In the genomic region with DNA sequence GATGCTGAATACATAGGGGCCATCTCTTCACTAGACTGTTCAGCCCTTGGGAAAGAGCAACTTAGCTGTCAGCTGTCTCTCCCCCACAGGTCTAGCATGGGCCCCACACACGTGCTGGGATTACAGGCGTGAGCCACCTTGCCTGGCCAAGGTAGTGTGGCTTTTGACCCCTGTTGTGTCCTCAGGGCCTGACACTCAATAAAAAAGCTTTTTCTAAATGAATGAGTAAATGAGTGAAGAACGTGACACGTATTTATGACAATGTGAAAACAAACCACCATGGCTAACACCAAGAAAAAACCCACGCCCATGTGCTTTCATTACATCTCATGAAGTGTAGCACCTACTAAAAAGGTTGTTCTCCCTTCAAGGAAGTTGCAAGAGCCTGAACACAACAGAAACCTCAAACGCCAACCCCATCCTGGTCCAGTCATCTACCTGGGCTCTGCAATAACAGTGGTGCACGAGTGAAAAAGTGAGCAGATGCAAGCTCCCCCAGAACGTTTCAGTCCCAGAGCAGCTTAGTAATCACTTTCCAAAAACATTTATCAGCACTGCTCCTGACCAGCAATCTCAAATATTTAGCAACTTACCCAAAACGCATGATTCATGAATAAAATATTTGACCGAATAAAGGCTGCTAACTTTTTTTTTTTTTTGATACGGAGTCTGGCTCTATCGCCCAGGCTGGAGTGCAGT, we compare ENCODE assay signal across 8 cellular contexts. TPM values are rescaled to one million over a fixed set of nuclear protein-coding genes. Genes with fewer than 3 reads are reported as not detected.
DNase-seq lines count a peak whose midpoint lies in the region; ATAC-seq lines count a peak whose summit lies in the region.

No MANE protein-coding gene starts in this region.

- intact Hi-C loops in right cardiac atrium (cut with DNase I): no loop called here

- H3K4me3 ChIP-seq in right cardiac atrium (ENCODE audit: low read length): no peak overlapping the region

- no peak overlapping the region for H3K27ac ChIP-seq in right cardiac atrium (ENCODE audit: low read length)

- peaks cover 8% of the 10 kb centered on the region for H3K4me1 ChIP-seq in right cardiac atrium (ENCODE audit: control insufficient read depth, insufficient read depth, low read length)

- no peaks in the 10 kb centered on the region for H3K27me3 Mint-ChIP-seq in activated CD4-positive, alpha-beta memory T cell treated with anti-CD3 and anti-CD28 coated beads, Interleukin-2, amount 10 ng/mL, durations not matched to agents 7 days and 5 days
- H3K27me3 Mint-ChIP-seq in stimulated activated memory B cell treated with anti-CD40 and anti-IgM and Interleukin-4, amounts not matched to agents 10 μg/mL and 1 μg/mL and 100 μg/mL, for 72 hours: no peaks in the 10 kb centered on the region

- POLR2A ChIA-PET in activated CD4-positive, alpha-beta memory T cell treated with anti-CD3 and anti-CD28 coated beads, Interleukin-2, amount 10 ng/mL, durations not matched to agents 7 days and 5 days (lab: Charles Lee): interaction anchor here (0.6 to 6.2 kb wide), 19 partner anchors 8 to 644 kb away, joined by 3 to 87 read pairs (median 3); partner anchors contain the start of genes AP1S3 and MRPL44

- peak; percentile 83 for DNase-seq in activated CD4-positive, alpha-beta memory T cell treated with anti-CD3 and anti-CD28 coated beads, Interleukin-2, amount 10 ng/mL, durations not matched to agents 7 days and 5 days
- DNase-seq in hepatic stellate cell (ENCODE audit: low spot score) (peak; percentile 77), DMS153 treated with DMSO at 0.1 percent for 48 hours (lab: John Stamatoyannopoulos, UW; ENCODE audit: unreplicated experiment) (no peak), NCI-H1436 treated with DMSO at 0.1 percent for 48 hours (lab: John Stamatoyannopoulos, UW) (no peak), right cardiac atrium (no peak)

- H3K9me3 Mint-ChIP-seq in activated CD4-positive, alpha-beta memory T cell treated with anti-CD3 and anti-CD28 coated beads, Interleukin-2, amount 10 ng/mL, durations not matched to agents 7 days and 5 days: peaks cover 7% of the 10 kb centered on the region
- H3K9me3 Mint-ChIP-seq in stimulated activated memory B cell treated with anti-CD40 and anti-IgM and Interleukin-4, amounts not matched to agents 10 μg/mL and 1 μg/mL and 100 μg/mL, for 72 hours: no peaks in the 10 kb centered on the region

- 56% methylated on average over 12 of the region's 12 CpGs for WGBS in right cardiac atrium

- H3K9me3 ChIP-seq in right cardiac atrium (ENCODE audit: control insufficient read depth, low read length): no peaks in the 10 kb centered on the region

- H3K36me3 Mint-ChIP-seq in activated CD4-positive, alpha-beta memory T cell treated with anti-CD3 and anti-CD28 coated beads, Interleukin-2, amount 10 ng/mL, durations not matched to agents 7 days and 5 days (ENCODE audit: low read depth): peaks cover 43% of the 10 kb centered on the region
- peaks cover 35% of the 10 kb centered on the region for H3K36me3 Mint-ChIP-seq in stimulated activated memory B cell treated with anti-CD40 and anti-IgM and Interleukin-4, amounts not matched to agents 10 μg/mL and 1 μg/mL and 100 μg/mL, for 72 hours

- H3K27me3 ChIP-seq in right cardiac atrium (ENCODE audit: control insufficient read depth, insufficient read depth): no peaks in the 10 kb centered on the region

- CTCF ChIA-PET in activated CD4-positive, alpha-beta memory T cell treated with anti-CD3 and anti-CD28 coated beads, Interleukin-2, amount 10 ng/mL, durations not matched to agents 7 days and 5 days (lab: Charles Lee): interaction anchor here (0.7 to 2.8 kb wide), 7 partner anchors 12 to 304 kb away, joined by 3 to 10 read pairs (median 3); partner anchors contain the start of gene MRPL44

- H3K4me1 Mint-ChIP-seq in activated CD4-positive, alpha-beta memory T cell treated with anti-CD3 and anti-CD28 coated beads, Interleukin-2, amount 10 ng/mL, durations not matched to agents 7 days and 5 days: peaks cover 64% of the 10 kb centered on the region
- H3K4me1 Mint-ChIP-seq in stimulated activated memory B cell treated with anti-CD40 and anti-IgM and Interleukin-4, amounts not matched to agents 10 μg/mL and 1 μg/mL and 100 μg/mL, for 72 hours: peaks cover 60% of the 10 kb centered on the region

- ATAC-seq in GM18909 (IDR thresholded peaks at IDR 0.05; ENCODE audit: poor library complexity, unreplicated experiment) (peak; percentile 47), HG03045 (IDR thresholded peaks at IDR 0.05; ENCODE audit: unreplicated experiment) (peak; percentile 57), right cardiac atrium (no peak)
- peak; percentile 72 for ATAC-seq in stimulated activated memory B cell treated with anti-CD40 and anti-IgM and Interleukin-4, amounts not matched to agents 10 μg/mL and 1 μg/mL and 100 μg/mL, for 72 hours

- peak overlapping the region; percentile 61 for H3K4me3 Mint-ChIP-seq in activated CD4-positive, alpha-beta memory T cell treated with anti-CD3 and anti-CD28 coated beads, Interleukin-2, amount 10 ng/mL, durations not matched to agents 7 days and 5 days
- H3K4me3 Mint-ChIP-seq in stimulated activated memory B cell treated with anti-CD40 and anti-IgM and Interleukin-4, amounts not matched to agents 10 μg/mL and 1 μg/mL and 100 μg/mL, for 72 hours: peak overlapping the region; percentile 54

- H3K27ac Mint-ChIP-seq in activated CD4-positive, alpha-beta memory T cell treated with anti-CD3 and anti-CD28 coated beads, Interleukin-2, amount 10 ng/mL, durations not matched to agents 7 days and 5 days: peak overlapping the region; percentile 91
- peak overlapping the region; percentile 71 for H3K27ac Mint-ChIP-seq in stimulated activated memory B cell treated with anti-CD40 and anti-IgM and Interleukin-4, amounts not matched to agents 10 μg/mL and 1 μg/mL and 100 μg/mL, for 72 hours

RNA-seq across cellular contexts. Expression of gene WDFY1, which starts 3.4 kb away (rescaled TPM):
- total RNA-seq in activated CD4-positive, alpha-beta memory T cell treated with anti-CD3 and anti-CD28 coated beads, Interleukin-2, amount 10 ng/mL, durations not matched to agents 7 days and 5 days: 10 to 100 TPM; 66.2 to 70.9 TPM
- 10 to 100 TPM; 15.0 to 21.2 (median 17.5) TPM for total RNA-seq in right cardiac atrium
- polyA plus RNA-seq in right cardiac atrium: 10.7 TPM

RNA-seq across cellular contexts. Expression of gene MRPL44, which starts 15.5 kb away (rescaled TPM):
- total RNA-seq in activated CD4-positive, alpha-beta memory T cell treated with anti-CD3 and anti-CD28 coated beads, Interleukin-2, amount 10 ng/mL, durations not matched to agents 7 days and 5 days: 10 to 100 TPM; 32.5 to 33.0 TPM
- 10 to 100 TPM; 22.0 to 31.8 (median 30.4) TPM for total RNA-seq in right cardiac atrium
- polyA plus RNA-seq in right cardiac atrium: 34.9 TPM

Comparison
In these comparisons a context has a peak if more than half of its experiments do, and no peak if none do; other contexts are left out.
1. ATAC-seq: peak in GM18909 (single experiment), HG03045 (single experiment) and stimulated activated memory B cell treated with anti-CD40 and anti-IgM and Interleukin-4, amounts not matched to agents 10 μg/mL and 1 μg/mL and 100 μg/mL, for 72 hours (single experiment); none in right cardiac atrium (0 of 2).
2. DNase-seq: peak in activated CD4-positive, alpha-beta memory T cell treated with anti-CD3 and anti-CD28 coated beads, Interleukin-2, amount 10 ng/mL, durations not matched to agents 7 days and 5 days (single experiment) and hepatic stellate cell (single experiment); none in DMS153 treated with DMSO at 0.1 percent for 48 hours (single experiment), NCI-H1436 treated with DMSO at 0.1 percent for 48 hours (single experiment) and right cardiac atrium (0 of 3).